8 cellular contexts compared by ENCODE assay signal in genomic region chr5:129903466-129904101, GRCh38. TPM values are rescaled to one million over a fixed set of nuclear protein-coding genes. Genes with fewer than 3 reads are reported as not detected.
DNase-seq lines count a peak whose midpoint lies in the region; ATAC-seq, FAIRE-seq and TF ChIP-seq lines count a peak whose summit lies in the region.

No MANE protein-coding gene starts in this region.

- TF ChIP-seq EP300 in neural cell (conservative IDR thresholded peaks at IDR 0.05; ENCODE audit: poor library complexity, severe bottlenecking), result no peak

- no peak for TF ChIP-seq POLR2A in endothelial cell of umbilical vein (IDR thresholded peaks at IDR 0.05; ENCODE audit: low read depth, low read length)

- dilution Hi-C loops in endothelial cell of umbilical vein (cut with MboI; ENCODE audit: extremely low pct_ligation_motif_present, low sequenced_read_pairs), result no loop called here

- intact Hi-C loops in PC-3 (cut with micrococcal nuclease) (loop anchor here (5.0 to 10.0 kb wide), 5 partner anchors 61 to 1164 kb away; no protein-coding TSS in a partner anchor), endothelial cell of umbilical vein (cut with micrococcal nuclease) (loop anchor here (2.0 to 10.0 kb wide), 4 partner anchors 237 to 1361 kb away; partner anchors contain the start of gene CDC42SE2)

- H3K9me1 ChIP-seq in endothelial cell of umbilical vein (replicated peaks; ENCODE audit: control insufficient read depth, extremely low read depth, insufficient read depth, low read length), result no peaks in the 10 kb centered on the region

- TF ChIP-seq CTCF in PC-3 (conservative IDR thresholded peaks at IDR 0.05; ENCODE audit: low read depth, low read length), result no peak
- no peak for TF ChIP-seq CTCF in endothelial cell of umbilical vein (IDR thresholded peaks at IDR 0.05; ENCODE audit: extremely low read depth in 1 of 2, insufficient read depth in 1 of 2, low read depth in 1 of 2, low read length in 2 of 2)
- no peak for TF ChIP-seq CTCF in neural cell (IDR thresholded peaks at IDR 0.05; ENCODE audit: poor library complexity, severe bottlenecking)

- no peaks in the 10 kb centered on the region for H3F3A ChIP-seq in PC-3 (ENCODE audit: low read length, unreplicated experiment)
- H3F3A ChIP-seq in neural cell (ENCODE audit: insufficient read depth, low read length, poor library complexity, severe bottlenecking), result peaks cover 5% of the 10 kb centered on the region

- BruUV-seq in PC-3 (replicated peaks; lab: Mats Ljungman, UMichigan) (no TSS peak), endothelial cell of umbilical vein (replicated peaks; lab: Mats Ljungman, UMichigan) (TSS peak; percentile 76)

- H3K4me3 ChIP-seq in CD4-positive, CD25-positive, alpha-beta regulatory T cell (ENCODE audit: low read depth, low read length), result no peak overlapping the region
- H3K4me3 ChIP-seq in PC-3 (ENCODE audit: low read length) (peak overlapping the region; percentile 69), endothelial cell of umbilical vein (replicated peaks in 1 of 3; ENCODE audit: insufficient read depth in 1 of 3, low read depth in 1 of 3, low read length in 3 of 3) (peak overlapping the region; percentile 35 to 89 (median 47)), neural cell (ENCODE audit: low read length) (peak overlapping the region; percentile 88)

- H3K27me3 ChIP-seq in CD4-positive, CD25-positive, alpha-beta regulatory T cell (ENCODE audit: control insufficient read depth, insufficient read depth, low read length), result peaks cover 15% of the 10 kb centered on the region
- H3K27me3 ChIP-seq in PC-3 (ENCODE audit: low read length) (peaks cover 13% of the 10 kb centered on the region), endothelial cell of umbilical vein (ENCODE audit: control insufficient read depth in 2 of 2, insufficient read depth in 2 of 2, low read length in 2 of 2) (no peaks in the 10 kb centered on the region), neural cell (ENCODE audit: insufficient read depth, low read depth, low read length) (peaks cover 40% of the 10 kb centered on the region)

- no peak overlapping the region for H3K27ac ChIP-seq in CD4-positive, CD25-positive, alpha-beta regulatory T cell (ENCODE audit: insufficient read depth, low read length, poor library complexity, severe bottlenecking)
- H3K27ac ChIP-seq in PC-3 (ENCODE audit: low read length) (no peak overlapping the region), endothelial cell of umbilical vein (ENCODE audit: insufficient read depth, low read depth, low read length) (no peak overlapping the region), neural cell (ENCODE audit: low read length) (no peak overlapping the region)

- peak overlapping the region; percentile 81 for H2AFZ ChIP-seq in PC-3 (ENCODE audit: low read length)
- peak overlapping the region; percentile 99 for H2AFZ ChIP-seq in endothelial cell of umbilical vein (ENCODE audit: low read depth, low read length)
- H2AFZ ChIP-seq in neural cell (ENCODE audit: low read depth, low read length), result peak overlapping the region; percentile 35

- H3K9ac ChIP-seq in PC-3 (ENCODE audit: low read length) (peak overlapping the region; percentile 17; the same call in 1 of the 2 replicates), endothelial cell of umbilical vein (replicated peaks; ENCODE audit: extremely low read depth, insufficient read depth, low read length) (peak overlapping the region; percentile 35), neural cell (ENCODE audit: low read length) (peak overlapping the region; percentile 64)

- H3K36me3 ChIP-seq in CD4-positive, CD25-positive, alpha-beta regulatory T cell (ENCODE audit: control insufficient read depth, insufficient read depth, low read length), result no peaks in the 10 kb centered on the region
- H3K36me3 ChIP-seq in PC-3 (ENCODE audit: low read depth, low read length), result no peaks in the 10 kb centered on the region
- H3K36me3 ChIP-seq in endothelial cell of umbilical vein (ENCODE audit: control insufficient read depth in 2 of 2, extremely low read depth in 1 of 2, insufficient read depth in 2 of 2, low read length in 2 of 2), result no peaks in the 10 kb centered on the region
- no peaks in the 10 kb centered on the region for H3K36me3 ChIP-seq in neural cell (ENCODE audit: insufficient read depth, low read length)

- H3K27me3 Mint-ChIP-seq in CD4-positive, CD25-positive, alpha-beta regulatory T cell, result peaks cover 52% of the 10 kb centered on the region

- DNase-seq in CD4-positive, CD25-positive, alpha-beta regulatory T cell, result no peak
- no peak for DNase-seq in PC-3
- DNase-seq in endothelial cell of umbilical vein (ENCODE audit: low read depth, low spot score), result no peak
- no peak for DNase-seq in kidney glomerular epithelial cell (lab: John Stamatoyannopoulos, UW)
- no peak for DNase-seq in cerebellum (ENCODE audit: low spot score)
- no peak for DNase-seq in HK-2 (ENCODE audit: unreplicated experiment)

- H3K9me3 Mint-ChIP-seq in CD4-positive, CD25-positive, alpha-beta regulatory T cell, result peaks cover 0 to 6% (median 0%) of the 10 kb centered on the region in 7 donors

- CTCF ChIA-PET in PC-3 (lab: Charles Lee) (no interaction called here), endothelial cell of umbilical vein (lab: Charles Lee) (interaction anchor here (0.8 to 3.7 kb wide), 4 partner anchors 132 to 1520 kb away, joined by 3 to 19 read pairs (median 4); no protein-coding TSS in a partner anchor)

- ATAC-seq in CD4-positive, CD25-positive, alpha-beta regulatory T cell (ENCODE audit: low read depth in 2 of 2), result no peak
- ATAC-seq in PC-3, result peak; percentile 11
- no peak for ATAC-seq in HG03095 (IDR thresholded peaks at IDR 0.05; ENCODE audit: unreplicated experiment)

- peak overlapping the region; percentile 66 to 89 (median 77) for H3K4me3 Mint-ChIP-seq in CD4-positive, CD25-positive, alpha-beta regulatory T cell

- H3K4me1 Mint-ChIP-seq in CD4-positive, CD25-positive, alpha-beta regulatory T cell, result peaks cover 0 to 19% (median 9%) of the 10 kb centered on the region in 4 donors

- H4K20me1 ChIP-seq in PC-3 (ENCODE audit: low read length) (no peaks in the 10 kb centered on the region), endothelial cell of umbilical vein (replicated peaks; ENCODE audit: control insufficient read depth, extremely low read depth, insufficient read depth, low read length) (no peaks in the 10 kb centered on the region), neural cell (ENCODE audit: insufficient read depth) (no peaks in the 10 kb centered on the region)

- peaks cover 19% of the 10 kb centered on the region for H3K4me1 ChIP-seq in CD4-positive, CD25-positive, alpha-beta regulatory T cell (ENCODE audit: control insufficient read depth, insufficient read depth, low read length, poor library complexity, severe bottlenecking)
- H3K4me1 ChIP-seq in PC-3 (ENCODE audit: insufficient read depth, low read length) (no peaks in the 10 kb centered on the region), endothelial cell of umbilical vein (ENCODE audit: control insufficient read depth, extremely low read depth, insufficient read depth, low read length) (peaks cover 15% of the 10 kb centered on the region)

- FAIRE-seq in endothelial cell of umbilical vein (lab: Jason Lieb, UNC), result no peak

- H3K27ac Mint-ChIP-seq in CD4-positive, CD25-positive, alpha-beta regulatory T cell, result peak overlapping the region in 1 of 3 donors; percentile 48

- H3K9me3 ChIP-seq in CD4-positive, CD25-positive, alpha-beta regulatory T cell (ENCODE audit: control insufficient read depth in 2 of 2, low read length in 2 of 2), result no peaks in the 10 kb centered on the region
- no peaks in the 10 kb centered on the region for H3K9me3 ChIP-seq in PC-3 (ENCODE audit: low read length)
- no peaks in the 10 kb centered on the region for H3K9me3 ChIP-seq in endothelial cell of umbilical vein (replicated peaks; ENCODE audit: control insufficient read depth, insufficient read depth, low read length)
- H3K9me3 ChIP-seq in neural cell (ENCODE audit: low read length), result no peaks in the 10 kb centered on the region

- no peaks in the 10 kb centered on the region for H3K79me2 ChIP-seq in PC-3 (ENCODE audit: low read length)
- no peaks in the 10 kb centered on the region for H3K79me2 ChIP-seq in endothelial cell of umbilical vein (ENCODE audit: control insufficient read depth, insufficient read depth, low read length)
- no peaks in the 10 kb centered on the region for H3K79me2 ChIP-seq in neural cell (replicated peaks; ENCODE audit: insufficient read depth, low read length)

- peak overlapping the region; percentile 90 for H3K4me2 ChIP-seq in PC-3 (ENCODE audit: low read length)
- H3K4me2 ChIP-seq in endothelial cell of umbilical vein (ENCODE audit: insufficient read depth, low read length), result peak overlapping the region; percentile 36
- H3K4me2 ChIP-seq in neural cell (ENCODE audit: low read length), result no peak overlapping the region

- no peak for TF ChIP-seq RAD21 in neural cell (conservative IDR thresholded peaks at IDR 0.05)

- POLR2A ChIA-PET in PC-3 (lab: Charles Lee; ENCODE audit: unreplicated experiment) (interaction anchor here (0.6 kb wide), 2 partner anchors 617 to 1804 kb away, joined by 3 to 9 read pairs; no protein-coding TSS in a partner anchor), endothelial cell of umbilical vein (lab: Charles Lee) (no interaction called here)

- H3K36me3 Mint-ChIP-seq in CD4-positive, CD25-positive, alpha-beta regulatory T cell, result no peaks in the 10 kb centered on the region

- no peaks in the 10 kb centered on the region for H3K9me2 ChIP-seq in PC-3 (replicated peaks; ENCODE audit: low read length)
- no peaks in the 10 kb centered on the region for H3K9me2 ChIP-seq in neural cell (ENCODE audit: insufficient read depth, low read length)

TF ChIP-seq in endothelial cell of umbilical vein, 7 proteins besides CTCF, POLR2A, EP300 and RAD21:
- no peak for TF ChIP-seq MYC (IDR thresholded peaks at IDR 0.05; ENCODE audit: low read depth, low read length)
TF ChIP-seq in endothelial cell of umbilical vein: peak in this region for 0.

TF ChIP-seq in neural cell, 6 proteins besides CTCF, POLR2A, EP300 and RAD21 (continues in another document):
- TF ChIP-seq EZH2 (IDR thresholded peaks at IDR 0.05; ENCODE audit: borderline replicate concordance, insufficient read depth, low read length, poor library complexity, severe bottlenecking), result no peak
- no peak for TF ChIP-seq SMC3 (conservative IDR thresholded peaks at IDR 0.05; ENCODE audit: poor library complexity)

RNA-seq across cellular contexts. Expression of gene CHSY3, which starts 0.7 kb away (rescaled TPM):
- not detected for total RNA-seq in CD4-positive, CD25-positive, alpha-beta regulatory T cell
- polyA plus RNA-seq in CD4-positive, CD25-positive, alpha-beta regulatory T cell, result under 1 TPM in 1 of 4 donors, not detected in 3; 0.14 TPM
- total RNA-seq in PC-3 (2014; rRNA removed) (1.7 and 1.8 TPM in 2 replicates), endothelial cell of umbilical vein (6.8 and 8.4 TPM in 2 replicates), cerebellum (6.0 TPM)
- polyA plus RNA-seq in endothelial cell of umbilical vein (2.2 and 2.8 TPM in 2 replicates), neural cell (0.40 TPM in 1 of 2 replicates, not detected in the other)
- polyA plus RNA-seq in endothelial cell of umbilical vein (2011; cell fraction: cytosol; rRNA removed), result 1.9 and 2.3 TPM in 2 replicates
- polyA plus RNA-seq in endothelial cell of umbilical vein (2011; cell fraction: nucleus; rRNA removed), result 3.0 and 4.0 TPM in 2 replicates
- polyA plus RNA-seq in endothelial cell of umbilical vein (2012), result 1.7 TPM in 2 replicates
- polyA minus RNA-seq in endothelial cell of umbilical vein (7.7 and 8.1 TPM in 2 replicates), neural cell (1.5 and 2.4 TPM in 2 replicates)
- polyA minus RNA-seq in endothelial cell of umbilical vein (2011; cell fraction: cytosol; rRNA and poly(A)+ RNA removed), result not detected
- 11.1 and 11.3 TPM in 2 replicates for polyA minus RNA-seq in endothelial cell of umbilical vein (2011; cell fraction: nucleus; rRNA and poly(A)+ RNA removed)

Comparison
In these comparisons a context has a peak if more than half of its experiments do, and no peak if none do; other contexts are left out.
1. H2AFZ ChIP-seq: peak in every context shown above with its lines; median percentile 99 in endothelial cell of umbilical vein; 81 in PC-3; 35 in neural cell.